Comparison of ENCODE assay signal across 12 cellular contexts in genomic region chr2:223054193-223054781, GRCh38. TPM values are rescaled to one million over a fixed set of nuclear protein-coding genes. Genes with fewer than 3 reads are reported as not detected.
DNase-seq lines count a peak whose midpoint lies in the region; ATAC-seq and TF ChIP-seq lines count a peak whose summit lies in the region.
"Had no signal": no experiment of that assay in that cellular context is flagged by ENCODE, and none has a peak within 500 bp of the region (broad histone marks: within the 10 kb centered on the region; RNA-seq: fewer than 3 reads in every experiment).

No MANE protein-coding gene starts in this region.

- H3K9me3 ChIP-seq in Peyer's patch, result no peaks in the 10 kb centered on the region
- H3K9me3 ChIP-seq in mucosa of rectum (ENCODE audit: control insufficient read depth in 2 of 2, low read length in 2 of 2), result no peaks in the 10 kb centered on the region
- no peaks in the 10 kb centered on the region for H3K9me3 ChIP-seq in thyroid gland
- H3K9me3 ChIP-seq: neutrophil had no signal

- no peaks in the 10 kb centered on the region for H3K36me3 Mint-ChIP-seq in activated naive CD8-positive, alpha-beta T cell treated with anti-CD3 and anti-CD28 coated beads, Interleukin-2, amount 50 U/mL, for 24 hours (ENCODE audit: low read depth)
- H3K36me3 Mint-ChIP-seq: stimulated activated memory B cell treated with anti-CD40 and anti-IgM and Interleukin-4, amounts not matched to agents 10 μg/mL and 1 μg/mL and 100 μg/mL, for 72 hours had no signal

- H3K27me3 ChIP-seq in Peyer's patch, result no peaks in the 10 kb centered on the region
- no peaks in the 10 kb centered on the region for H3K27me3 ChIP-seq in mucosa of rectum (ENCODE audit: control insufficient read depth in 2 of 2, insufficient read depth in 2 of 2, low read length in 2 of 2)
- no peaks in the 10 kb centered on the region for H3K27me3 ChIP-seq in thyroid gland

- DNase-seq in Peyer's patch (peak in 1 of 3 donors; percentile 59), epidermal melanocyte (ENCODE audit: insufficient read length, low spot score) (peak; percentile 23), thyroid gland (peak; percentile 49 to 55), DMS 273 (lab: John Stamatoyannopoulos, UW; ENCODE audit: unreplicated experiment) (no peak), NCI-H1105 treated with DMSO at 0.1 percent for 48 hours (lab: John Stamatoyannopoulos, UW) (no peak)
- DNase-seq in activated naive CD8-positive, alpha-beta T cell treated with anti-CD3 and anti-CD28 coated beads, Interleukin-2, amount 50 U/mL, for 24 hours, result no peak
- DNase-seq: SIG-M5 had no signal

- H3K27me3 Mint-ChIP-seq in activated naive CD8-positive, alpha-beta T cell treated with anti-CD3 and anti-CD28 coated beads, Interleukin-2, amount 50 U/mL, for 24 hours, result peaks cover 3% of the 10 kb centered on the region
- H3K27me3 Mint-ChIP-seq: stimulated activated memory B cell treated with anti-CD40 and anti-IgM and Interleukin-4, amounts not matched to agents 10 μg/mL and 1 μg/mL and 100 μg/mL, for 72 hours had no signal

- H3K27ac Mint-ChIP-seq in activated naive CD8-positive, alpha-beta T cell treated with anti-CD3 and anti-CD28 coated beads, Interleukin-2, amount 50 U/mL, for 24 hours, result no peak overlapping the region
- H3K27ac Mint-ChIP-seq: stimulated activated memory B cell treated with anti-CD40 and anti-IgM and Interleukin-4, amounts not matched to agents 10 μg/mL and 1 μg/mL and 100 μg/mL, for 72 hours had no signal

- no peak overlapping the region for H3K4me3 Mint-ChIP-seq in activated naive CD8-positive, alpha-beta T cell treated with anti-CD3 and anti-CD28 coated beads, Interleukin-2, amount 50 U/mL, for 24 hours
- H3K4me3 Mint-ChIP-seq: stimulated activated memory B cell treated with anti-CD40 and anti-IgM and Interleukin-4, amounts not matched to agents 10 μg/mL and 1 μg/mL and 100 μg/mL, for 72 hours had no signal

- ATAC-seq in HG03025 (IDR thresholded peaks at IDR 0.05; ENCODE audit: low FRiP score, unreplicated experiment), result no peak
- ATAC-seq in activated naive CD8-positive, alpha-beta T cell treated with anti-CD3 and anti-CD28 coated beads, Interleukin-2, amount 50 U/mL, for 24 hours, result no peak
- ATAC-seq: stimulated activated memory B cell treated with anti-CD40 and anti-IgM and Interleukin-4, amounts not matched to agents 10 μg/mL and 1 μg/mL and 100 μg/mL, for 72 hours had no signal

- H3K4me3 ChIP-seq in Peyer's patch, result peak overlapping the region in 2 of 4 donors; percentile 41 to 45
- peak overlapping the region in 1 of 2 donors; percentile 64 for H3K4me3 ChIP-seq in mucosa of rectum (ENCODE audit: low read length in 2 of 2)
- H3K4me3 ChIP-seq in thyroid gland (replicated peaks in 1 of 3), result no peak overlapping the region

- no peaks in the 10 kb centered on the region for H3K9me3 Mint-ChIP-seq in activated naive CD8-positive, alpha-beta T cell treated with anti-CD3 and anti-CD28 coated beads, Interleukin-2, amount 50 U/mL, for 24 hours
- H3K9me3 Mint-ChIP-seq: stimulated activated memory B cell treated with anti-CD40 and anti-IgM and Interleukin-4, amounts not matched to agents 10 μg/mL and 1 μg/mL and 100 μg/mL, for 72 hours had no signal

- TF ChIP-seq POLR2A in Peyer's patch (IDR thresholded peaks at IDR 0.05) (no peak), thyroid gland (IDR thresholded peaks at IDR 0.05) (peak in 1 of 2 donors; percentile 33)

- intact Hi-C loops in thyroid gland (cut with DNase I), result loop anchor here (10.0 kb wide), 1 partner anchor 69 kb away; no protein-coding TSS in a partner anchor

- no peak for TF ChIP-seq CTCF in Peyer's patch (IDR thresholded peaks at IDR 0.05)
- TF ChIP-seq CTCF in thyroid gland (IDR thresholded peaks at IDR 0.05), result no peak

- no peaks in the 10 kb centered on the region for H3K4me1 Mint-ChIP-seq in activated naive CD8-positive, alpha-beta T cell treated with anti-CD3 and anti-CD28 coated beads, Interleukin-2, amount 50 U/mL, for 24 hours
- H3K4me1 Mint-ChIP-seq: stimulated activated memory B cell treated with anti-CD40 and anti-IgM and Interleukin-4, amounts not matched to agents 10 μg/mL and 1 μg/mL and 100 μg/mL, for 72 hours had no signal

- 17 to 18% methylated on average over 10 to 11 of the region's 11 CpGs for WGBS in thyroid gland, 2 donors

- no peak overlapping the region for H3K9ac ChIP-seq in mucosa of rectum (ENCODE audit: low read depth in 1 of 2, low read length in 2 of 2)

- H3K36me3 ChIP-seq in Peyer's patch (no peaks in the 10 kb centered on the region), mucosa of rectum (ENCODE audit: control insufficient read depth in 2 of 2, insufficient read depth in 2 of 2, low read length in 2 of 2) (no peaks in the 10 kb centered on the region), thyroid gland (no peaks in the 10 kb centered on the region)
- H3K36me3 ChIP-seq: neutrophil had no signal

- no peaks in the 10 kb centered on the region for H3K4me1 ChIP-seq in Peyer's patch
- H3K4me1 ChIP-seq in mucosa of rectum (ENCODE audit: control insufficient read depth in 2 of 2, insufficient read depth in 2 of 2, low read length in 2 of 2), result peaks cover 0 to 6% of the 10 kb centered on the region in 2 donors
- H3K4me1 ChIP-seq in thyroid gland, result peaks cover 39 to 41% of the 10 kb centered on the region in 2 donors

- H3K27ac ChIP-seq in Peyer's patch, result peak overlapping the region; percentile 57 to 77 (median 70)
- peak overlapping the region; percentile 61 to 71 for H3K27ac ChIP-seq in mucosa of rectum (ENCODE audit: low read depth in 2 of 2, low read length in 2 of 2)
- H3K27ac ChIP-seq in thyroid gland, result peak overlapping the region; percentile 77 to 99 (median 89)
- H3K27ac ChIP-seq: epithelial cell of prostate, neutrophil had no signal

RNA-seq across cellular contexts. Expression of gene KCNE4, which starts 2.3 kb away (rescaled TPM):
- total RNA-seq in Peyer's patch (1 to 10 TPM in 2 of 4 donors, under 1 TPM in 2; 0.35 to 2.5 (median 0.79) TPM), thyroid gland (10 to 100 TPM in 3 of 4 donors, 1 to 10 TPM in 1; 7.8 to 19.6 (median 18.4) TPM)

Comparison
In these comparisons a context has a peak if more than half of its experiments do, and no peak if none do; other contexts are left out.
1. DNase-seq: peak in epidermal melanocyte (single experiment) and thyroid gland (2 of 2); none in DMS 273 (single experiment), activated naive CD8-positive, alpha-beta T cell treated with anti-CD3 and anti-CD28 coated beads, Interleukin-2, amount 50 U/mL, for 24 hours (single experiment) and NCI-H1105 treated with DMSO at 0.1 percent for 48 hours (single experiment).
2. Peak in every context shown above with its lines, with median percentiles within 50 percentile points of each other: H3K27ac ChIP-seq.